In the genomic region with DNA sequence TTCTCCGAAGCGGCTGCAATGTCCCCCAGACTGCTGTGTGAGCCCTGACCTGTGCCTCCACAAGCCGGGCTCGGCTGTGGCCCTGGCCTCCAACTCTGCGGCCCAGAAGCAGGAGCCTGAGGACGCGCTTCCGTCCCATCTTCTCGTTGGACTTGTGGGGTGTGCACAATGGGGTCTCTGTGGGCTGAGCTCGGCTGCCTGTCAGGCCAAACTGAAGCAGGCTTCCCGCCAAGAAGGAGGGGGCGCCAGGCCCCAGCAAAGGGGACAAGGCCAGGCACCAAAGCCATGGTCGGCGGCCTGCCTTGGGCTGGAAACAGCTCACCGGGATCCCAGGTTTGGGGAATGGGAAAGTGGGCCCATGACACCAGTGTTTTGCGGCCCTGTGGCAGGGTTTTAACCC, we compare ENCODE assay signal across 1 cellular context.
TF ChIP-seq lines count a peak whose summit lies in the region.

No MANE protein-coding gene starts in this region.

TF ChIP-seq in HCT116, 20 proteins besides CTCF, POLR2A, EP300 and RAD21 (continued from another document):
- TF ChIP-seq POLR2AphosphoS5 (IDR thresholded peaks at IDR 0.05; ENCODE audit: low read depth, low read length) (no peak), SP1 (IDR thresholded peaks at IDR 0.05; ENCODE audit: low read depth) (no peak), FOSL1 (IDR thresholded peaks at IDR 0.05; ENCODE audit: low read depth) (no peak), EGR1 (IDR thresholded peaks at IDR 0.05; ENCODE audit: low read depth) (no peak), EZH2 (IDR thresholded peaks at IDR 0.05) (no peak)
- TF ChIP-seq, protein P1, sequence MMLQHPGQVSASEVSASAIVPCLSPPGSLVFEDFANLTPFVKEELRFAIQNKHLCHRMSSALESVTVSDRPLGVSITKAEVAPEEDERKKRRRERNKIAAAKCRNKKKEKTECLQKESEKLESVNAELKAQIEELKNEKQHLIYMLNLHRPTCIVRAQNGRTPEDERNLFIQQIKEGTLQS (IDR thresholded peaks at IDR 0.05), result no peak
